In genomic region chr2:230668939-230669303, GRCh38 we compare ENCODE assay signal across 10 cellular contexts. TPM values are rescaled to one million over a fixed set of nuclear protein-coding genes. Genes with fewer than 3 reads are reported as not detected.
A peak's percentile ranks its signal among the peaks of the same experiment; 100 is the strongest.
DNase-seq lines count a peak whose midpoint lies in the region; ATAC-seq and TF ChIP-seq lines count a peak whose summit lies in the region.
"Had no signal": no experiment of that assay in that cellular context is flagged by ENCODE, and none has a peak within 500 bp of the region (broad histone marks: within the 10 kb centered on the region; RNA-seq: fewer than 3 reads in every experiment).

No MANE protein-coding gene starts in this region.

- no peaks in the 10 kb centered on the region for H3K9me3 Mint-ChIP-seq in nephron progenitor cell

- 59 to 88% methylated on average over 2 of the region's 2 CpGs for WGBS in sigmoid colon, 2 donors
- 72 to 86% (median 76%) methylated on average over 2 of the region's 2 CpGs for WGBS in ovary, 3 donors

- H3K4me1 ChIP-seq in OCI-LY7 (ENCODE audit: insufficient read depth, low read length, poor library complexity, severe bottlenecking) = peaks cover 25% of the 10 kb centered on the region
- no peaks in the 10 kb centered on the region for H3K4me1 ChIP-seq in sigmoid colon
- H3K4me1 ChIP-seq in ovary (ENCODE audit: insufficient read depth) = no peaks in the 10 kb centered on the region

- no peak overlapping the region for H3K4me3 Mint-ChIP-seq in nephron progenitor cell

- H3K9me3 ChIP-seq in OCI-LY7 (ENCODE audit: low read length) (no peaks in the 10 kb centered on the region), sigmoid colon (no peaks in the 10 kb centered on the region), ovary (no peaks in the 10 kb centered on the region)
- H3K9me3 ChIP-seq: esophagus squamous epithelium had no signal

- intact Hi-C loops in OCI-LY7 (cut with micrococcal nuclease; ENCODE audit: unreplicated experiment) (loop anchor here (2.0 kb wide), 1 partner anchor 44 kb away; the partner anchor contains the start of gene CAB39), sigmoid colon (cut with DNase I) (no loop called here), ovary (cut with DNase I) (no loop called here)

- no peak for DNase-seq in OCI-LY7 (ENCODE audit: low spot score)
- no peak for DNase-seq in nephron progenitor cell
- no peak for DNase-seq in sigmoid colon
- DNase-seq in GM19238 (ENCODE audit: insufficient read length, low spot score) = no peak
- no peak for DNase-seq in NCI-H128 (lab: John Stamatoyannopoulos, UW; ENCODE audit: unreplicated experiment)
- no peak for DNase-seq in ovary
- DNase-seq: esophagus squamous epithelium, small intestine had no signal

- H3K36me3 ChIP-seq in OCI-LY7 (ENCODE audit: insufficient read depth, low read length) (no peaks in the 10 kb centered on the region), sigmoid colon (no peaks in the 10 kb centered on the region), ovary (no peaks in the 10 kb centered on the region)
- H3K36me3 ChIP-seq: esophagus squamous epithelium had no signal

- no peaks in the 10 kb centered on the region for H3K79me2 ChIP-seq in OCI-LY7 (ENCODE audit: insufficient read depth, low read depth, low read length)

- POLR2A ChIA-PET in OCI-LY7 (lab: Charles Lee) = interaction anchor here (0.6 to 1.7 kb wide), 6 partner anchors 9 to 55 kb away, joined by 3 to 10 read pairs (median 4); no protein-coding TSS in a partner anchor

- H3K9me2 ChIP-seq in OCI-LY7 (ENCODE audit: insufficient read depth, low read length) = no peaks in the 10 kb centered on the region

- no peaks in the 10 kb centered on the region for H3K27me3 ChIP-seq in sigmoid colon
- H3K27me3 ChIP-seq in ovary = no peaks in the 10 kb centered on the region
- H3K27me3 ChIP-seq: esophagus squamous epithelium had no signal

- H4K20me1 ChIP-seq in OCI-LY7 (ENCODE audit: insufficient read depth, low read length) = no peaks in the 10 kb centered on the region

- ATAC-seq in GM19023 (IDR thresholded peaks at IDR 0.05; ENCODE audit: unreplicated experiment) (peak; percentile 36), HG02678 (IDR thresholded peaks at IDR 0.05; ENCODE audit: unreplicated experiment) (peak; percentile 37)

- peaks cover 68% of the 10 kb centered on the region for H3K4me1 Mint-ChIP-seq in nephron progenitor cell

- H3K36me3 Mint-ChIP-seq in nephron progenitor cell (ENCODE audit: low read depth) = no peaks in the 10 kb centered on the region

- H3K4me3 ChIP-seq in OCI-LY7 (ENCODE audit: low read depth, low read length, poor library complexity, severe bottlenecking) (no peak overlapping the region), sigmoid colon (no peak overlapping the region), ovary (no peak overlapping the region)
- H3K4me3 ChIP-seq: esophagus squamous epithelium had no signal

- TF ChIP-seq POLR2A in sigmoid colon (IDR thresholded peaks at IDR 0.05) (no peak), ovary (IDR thresholded peaks at IDR 0.05) (no peak)

- no peak for TF ChIP-seq CTCF in OCI-LY7 (conservative IDR thresholded peaks at IDR 0.05; ENCODE audit: low read length)
- no peak for TF ChIP-seq CTCF in nephron progenitor cell (IDR thresholded peaks at IDR 0.05)
- no peak for TF ChIP-seq CTCF in sigmoid colon (IDR thresholded peaks at IDR 0.05)
- no peak for TF ChIP-seq CTCF in ovary (IDR thresholded peaks at IDR 0.05)

- H3K27ac ChIP-seq in OCI-LY7 (ENCODE audit: low read depth, low read length, poor library complexity, severe bottlenecking) (no peak overlapping the region), sigmoid colon (peak overlapping the region in 2 of 4 donors; percentile 21 to 34), ovary (no peak overlapping the region)

- no TSS peak for BruUV-seq in OCI-LY7 (replicated peaks; lab: Mats Ljungman, UMichigan)

- peak overlapping the region; percentile 38 for H3K4me2 ChIP-seq in OCI-LY7 (ENCODE audit: low read length)

- peak overlapping the region; percentile 22 for H3K27ac Mint-ChIP-seq in nephron progenitor cell

- peak overlapping the region; percentile 77 for H2AFZ ChIP-seq in OCI-LY7 (ENCODE audit: low read length)

- CTCF ChIA-PET in OCI-LY7 (lab: Charles Lee; ENCODE audit: unreplicated experiment) = no interaction called here

- H3K27me3 Mint-ChIP-seq in nephron progenitor cell (ENCODE audit: low read depth, poor library complexity) = peaks cover 3% of the 10 kb centered on the region

- no peak for TF ChIP-seq EP300 in sigmoid colon (IDR thresholded peaks at IDR 0.05)
- no peak for TF ChIP-seq EP300 in ovary (IDR thresholded peaks at IDR 0.05)

RNA-seq across cellular contexts. Expression of gene CAB39, which starts 43.7 kb away (rescaled TPM):
- 31.5 and 39.3 TPM in 2 replicates for total RNA-seq in OCI-LY7 (2014; rRNA removed; shearing (Covaris generic))
- total RNA-seq in OCI-LY7 (2022) = 53.4 and 53.8 TPM in 2 replicates
- 10 to 100 TPM; 63.7 to 77.9 (median 73.4) TPM for total RNA-seq in sigmoid colon
- polyA plus RNA-seq in sigmoid colon = 100 to 1,000 TPM in 1 of 3 donors, 10 to 100 TPM in 2; 60.2 to 128 (median 70.9) TPM
- 10 to 100 TPM; 39.6 to 64.4 (median 52.0) TPM for total RNA-seq in ovary
- 10 to 100 TPM; 24.8 to 42.7 TPM for polyA plus RNA-seq in ovary
